22 cellular contexts compared by ENCODE assay signal in the genomic region with DNA sequence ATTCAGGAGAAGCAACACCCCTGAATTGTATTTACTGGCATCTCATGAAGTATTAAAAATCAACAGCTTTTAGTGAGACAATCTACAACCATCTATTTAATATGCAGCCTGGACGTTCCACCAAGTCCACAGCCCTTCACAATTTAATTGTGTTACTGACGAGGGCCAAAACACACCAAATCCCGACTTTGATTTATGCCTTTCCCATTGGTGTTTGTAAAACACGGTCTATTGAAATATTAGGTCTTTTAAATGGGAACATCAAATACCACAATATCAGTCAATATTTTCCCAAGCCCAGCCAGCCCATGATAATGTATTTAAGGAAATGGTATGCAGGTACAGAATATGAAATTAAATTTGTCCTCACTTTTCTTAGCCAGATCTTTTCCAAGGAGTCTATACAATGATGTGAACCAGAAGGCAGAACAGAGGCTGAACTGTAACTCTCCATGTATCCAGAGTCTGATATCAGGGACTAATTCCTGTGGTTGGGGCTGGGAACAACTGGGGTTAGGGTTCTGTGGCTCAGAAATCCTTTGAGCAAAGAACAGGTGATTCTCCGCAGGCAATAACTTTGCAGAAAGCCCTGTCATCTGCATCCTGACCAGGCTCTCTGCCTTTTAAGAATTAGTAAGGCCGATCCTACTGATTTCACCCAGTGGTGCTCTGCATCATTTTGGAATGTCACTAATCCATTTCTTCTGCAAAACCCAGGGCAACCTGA.
A peak's percentile ranks its signal among the peaks of the same experiment; 100 is the strongest.
DNase-seq lines count a peak whose midpoint lies in the region; ATAC-seq, FAIRE-seq and TF ChIP-seq lines count a peak whose summit lies in the region.
"Had no signal": no experiment of that assay in that cellular context is flagged by ENCODE, and none has a peak within 500 bp of the region (broad histone marks: within the 10 kb centered on the region; RNA-seq: fewer than 3 reads in every experiment).

No MANE protein-coding gene starts in this region.

- intact Hi-C loops in HepG2 (cut with micrococcal nuclease; ENCODE audit: unreplicated experiment) = no loop called here
- intact Hi-C loops in heart left ventricle (cut with DNase I) = loop anchor here in 2 of 10 donors (10.0 kb wide), 2 partner anchors 102 to 152 kb away; no protein-coding TSS in a partner anchor

- H3K9me3 ChIP-seq in HepG2 (ENCODE audit: low read length) (no peaks in the 10 kb centered on the region), heart left ventricle (no peaks in the 10 kb centered on the region)
- H3K9me3 ChIP-seq: BE2C, HAP-1 had no signal

- in situ Hi-C loops in HepG2 (cut with HindIII; ENCODE audit: extremely low pct_ligation_motif_present, low pct_unique_long_range_greater_than_20kb) = no loop called here
- in situ Hi-C loops in GM13976 (cut with MboI; ENCODE audit: low sequenced_read_pairs, unreplicated experiment) = loop anchor here (25.0 kb wide), 1 partner anchor 324 kb away; no protein-coding TSS in a partner anchor

- H4K20me1 ChIP-seq in HepG2 (ENCODE audit: insufficient read depth, low read length) = no peaks in the 10 kb centered on the region

- no peak for TF ChIP-seq POLR2A in HepG2 (IDR thresholded peaks at IDR 0.05; ENCODE audit: insufficient read depth in 1 of 2, low read depth in 2 of 2, low read length in 2 of 2)
- TF ChIP-seq POLR2A in heart left ventricle (IDR thresholded peaks at IDR 0.05) = no peak

- no TSS peak for BruUV-seq in HepG2 (replicated peaks; lab: Mats Ljungman, UMichigan)

- CTCF ChIA-PET in HepG2 (lab: Yijun Ruan, JAX; ENCODE audit: low intra/inter-chr PET ratio, low total read pairs) = no interaction called here

- TF ChIP-seq EP300 in HepG2 (IDR thresholded peaks at IDR 0.05; ENCODE audit: low read depth in 2 of 2, low read length in 2 of 2) (no peak), HepG2 (CRISPR knock-in tag; IDR thresholded peaks at IDR 0.05; ENCODE audit: borderline replicate concordance) (no peak)

- H3K79me2 ChIP-seq in HepG2 (ENCODE audit: insufficient read depth, low read length) = no peaks in the 10 kb centered on the region

- no peak for DNase-seq in HepG2 (ENCODE audit: low spot score)
- DNase-seq in neural crest cell (ENCODE audit: low read depth, low spot score) = no peak
- no peak for DNase-seq in GM13976 (ENCODE audit: low spot score)
- DNase-seq in heart left ventricle = no peak
- no peak for DNase-seq in activated naive CD4-positive, alpha-beta T cell treated with Interleukin-2 at 50 U/mL for 16 hours
- DNase-seq: ACHN; BE2C; C1 segment of cervical spinal cord; CD4-positive, CD25-positive, alpha-beta regulatory T cell; CD8-positive, alpha-beta memory T cell; COR-L47; KG1 had no signal

- 80% methylated on average over 6 of the region's 6 CpGs for WGBS in HepG2 (ENCODE audit: low lambda C conversion rate)
- 81 to 96% (median 86%) methylated on average over 6 of the region's 6 CpGs for WGBS in heart left ventricle, 4 donors

- peaks cover 1% of the 10 kb centered on the region for H3K27me3 Mint-ChIP-seq in neural crest cell (ENCODE audit: low read depth)
- H3K27me3 Mint-ChIP-seq: CD4-positive, CD25-positive, alpha-beta regulatory T cell had no signal

- peak overlapping the region; percentile 31 for H3K27ac Mint-ChIP-seq in neural crest cell (ENCODE audit: unreplicated experiment)
- H3K27ac Mint-ChIP-seq: CD4-positive, CD25-positive, alpha-beta regulatory T cell; CD8-positive, alpha-beta memory T cell had no signal

- no peak for TF ChIP-seq RAD21 in HepG2 (CRISPR knock-in tag; IDR thresholded peaks at IDR 0.05)

- no peak overlapping the region for H3K4me3 Mint-ChIP-seq in neural crest cell
- H3K4me3 Mint-ChIP-seq: CD4-positive, CD25-positive, alpha-beta regulatory T cell; CD8-positive, alpha-beta memory T cell had no signal

- ATAC-seq in HepG2 = no peak
- ATAC-seq in HG03469 (IDR thresholded peaks at IDR 0.05; ENCODE audit: unreplicated experiment) = no peak
- ATAC-seq in heart left ventricle = no peak

- TF ChIP-seq CTCF in VCaP (conservative IDR thresholded peaks at IDR 0.05) (no peak), HepG2 (CRISPR knock-in tag; IDR thresholded peaks at IDR 0.05) (no peak), neural crest cell (conservative IDR thresholded peaks at IDR 0.05) (no peak), GM13976 (IDR thresholded peaks at IDR 0.05; ENCODE audit: borderline replicate concordance, control extremely low read depth, extremely low read depth, insufficient read depth, missing control alignments) (no peak), heart left ventricle (IDR thresholded peaks at IDR 0.05) (no peak)

- peaks cover 77% of the 10 kb centered on the region for H3K4me1 ChIP-seq in HepG2 (ENCODE audit: insufficient read depth, low read length)
- H3K4me1 ChIP-seq in heart left ventricle = peaks cover 8 to 78% (median 44%) of the 10 kb centered on the region in 12 donors
- H3K4me1 ChIP-seq: BE2C, HAP-1 had no signal

- no peak overlapping the region for H3K9ac ChIP-seq in HepG2 (ENCODE audit: insufficient read depth, low read depth, low read length)

- H3K27me3 ChIP-seq in HepG2 (ENCODE audit: control insufficient read depth in 1 of 2, insufficient read depth in 2 of 2, low read length in 2 of 2) (no peaks in the 10 kb centered on the region), heart left ventricle (no peaks in the 10 kb centered on the region)

- H3K4me2 ChIP-seq in HepG2 (ENCODE audit: low read depth, low read length) = no peak overlapping the region

- H3K9me3 Mint-ChIP-seq in neural crest cell = no peaks in the 10 kb centered on the region
- H3K9me3 Mint-ChIP-seq: CD4-positive, CD25-positive, alpha-beta regulatory T cell; CD8-positive, alpha-beta memory T cell had no signal

- POLR2A ChIA-PET in HepG2 (lab: Yijun Ruan, JAX) = interaction anchor here (1.8 to 10.7 kb wide), 2 partner anchors 25 to 75 kb away, joined by 6 to 380 read pairs; no protein-coding TSS in a partner anchor

- H3K27ac ChIP-seq in VCaP = peak overlapping the region; percentile 99
- no peak overlapping the region for H3K27ac ChIP-seq in HepG2 (ENCODE audit: extremely low read length, insufficient read depth, low read length)
- H3K27ac ChIP-seq in heart left ventricle = no peak overlapping the region

- FAIRE-seq in HepG2 (lab: Jason Lieb, UNC) = no peak
- FAIRE-seq: A204.1, D721Med, G401.6, GM12891, GM18507, H1, HTR-8/SVneo had no signal

- H2AFZ ChIP-seq in HepG2 (ENCODE audit: low read length) = no peak overlapping the region

- no peaks in the 10 kb centered on the region for H3K36me3 Mint-ChIP-seq in neural crest cell (ENCODE audit: low read depth)
- H3K36me3 Mint-ChIP-seq: CD4-positive, CD25-positive, alpha-beta regulatory T cell; CD8-positive, alpha-beta memory T cell had no signal

- H3K4me1 Mint-ChIP-seq in neural crest cell = peaks cover 8% of the 10 kb centered on the region
- H3K4me1 Mint-ChIP-seq: CD4-positive, CD25-positive, alpha-beta regulatory T cell; CD8-positive, alpha-beta memory T cell had no signal

- H3K36me3 ChIP-seq in HepG2 (replicated peaks in 1 of 2; ENCODE audit: control insufficient read depth in 1 of 2, insufficient read depth in 2 of 2, low read length in 2 of 2) = no peaks in the 10 kb centered on the region
- no peaks in the 10 kb centered on the region for H3K36me3 ChIP-seq in heart left ventricle
- H3K36me3 ChIP-seq: BE2C, HAP-1 had no signal

- no peak overlapping the region for H3K4me3 ChIP-seq in HepG2 (replicated peaks in 1 of 3; ENCODE audit: insufficient read depth in 1 of 3, low read depth in 2 of 3, low read length in 3 of 3)
- H3K4me3 ChIP-seq in heart left ventricle = no peak overlapping the region
- H3K4me3 ChIP-seq: HAP-1 had no signal

TF ChIP-seq in HepG2, 621 proteins besides CTCF, POLR2A, EP300 and RAD21 (continues in another document):
- TF ChIP-seq ZFP90 (CRISPR knock-in tag; IDR thresholded peaks at IDR 0.05; ENCODE audit: borderline replicate concordance) (no peak), PRPF4 (IDR thresholded peaks at IDR 0.05; ENCODE audit: low read depth, low read length, poor library complexity, severe bottlenecking) (no peak), SATB2 (CRISPR knock-in tag; IDR thresholded peaks at IDR 0.05) (0 out of 2 replicates have a peak, but pooled peaks have one; percentile 27), RFX3 (CRISPR knock-in tag; IDR thresholded peaks at IDR 0.05) (0 out of 2 replicates have a peak, but pooled peaks have one; percentile 9), LCORL (IDR thresholded peaks at IDR 0.05) (no peak), LCORL (CRISPR knock-in tag; IDR thresholded peaks at IDR 0.05) (peak; percentile 16; the same call in 1 of the 2 replicates), HES4 (CRISPR knock-in tag; IDR thresholded peaks at IDR 0.05; ENCODE audit: borderline replicate concordance) (0 out of 2 replicates have a peak, but pooled peaks have one; percentile 58)
- TF ChIP-seq, protein P1, sequence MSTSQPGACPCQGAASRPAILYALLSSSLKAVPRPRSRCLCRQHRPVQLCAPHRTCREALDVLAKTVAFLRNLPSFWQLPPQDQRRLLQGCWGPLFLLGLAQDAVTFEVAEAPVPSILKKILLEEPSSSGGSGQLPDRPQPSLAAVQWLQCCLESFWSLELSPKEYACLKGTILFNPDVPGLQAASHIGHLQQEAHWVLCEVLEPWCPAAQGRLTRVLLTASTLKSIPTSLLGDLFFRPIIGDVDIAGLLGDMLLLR (CRISPR knock-in tag; IDR thresholded peaks at IDR 0.05) = no peak
- TF ChIP-seq, protein P2, sequence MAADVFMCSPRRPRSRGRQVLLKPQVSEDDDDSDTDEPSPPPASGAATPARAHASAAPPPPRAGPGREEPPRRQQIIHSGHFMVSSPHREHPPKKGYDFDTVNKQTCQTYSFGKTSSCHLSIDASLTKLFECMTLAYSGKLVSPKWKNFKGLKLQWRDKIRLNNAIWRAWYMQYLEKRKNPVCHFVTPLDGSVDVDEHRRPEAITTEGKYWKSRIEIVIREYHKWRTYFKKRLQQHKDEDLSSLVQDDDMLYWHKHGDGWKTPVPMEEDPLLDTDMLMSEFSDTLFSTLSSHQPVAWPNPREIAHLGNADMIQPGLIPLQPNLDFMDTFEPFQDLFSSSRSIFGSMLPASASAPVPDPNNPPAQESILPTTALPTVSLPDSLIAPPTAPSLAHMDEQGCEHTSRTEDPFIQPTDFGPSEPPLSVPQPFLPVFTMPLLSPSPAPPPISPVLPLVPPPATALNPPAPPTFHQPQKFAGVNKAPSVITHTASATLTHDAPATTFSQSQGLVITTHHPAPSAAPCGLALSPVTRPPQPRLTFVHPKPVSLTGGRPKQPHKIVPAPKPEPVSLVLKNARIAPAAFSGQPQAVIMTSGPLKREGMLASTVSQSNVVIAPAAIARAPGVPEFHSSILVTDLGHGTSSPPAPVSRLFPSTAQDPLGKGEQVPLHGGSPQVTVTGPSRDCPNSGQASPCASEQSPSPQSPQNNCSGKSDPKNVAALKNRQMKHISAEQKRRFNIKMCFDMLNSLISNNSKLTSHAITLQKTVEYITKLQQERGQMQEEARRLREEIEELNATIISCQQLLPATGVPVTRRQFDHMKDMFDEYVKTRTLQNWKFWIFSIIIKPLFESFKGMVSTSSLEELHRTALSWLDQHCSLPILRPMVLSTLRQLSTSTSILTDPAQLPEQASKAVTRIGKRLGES (CRISPR knock-in tag; IDR thresholded peaks at IDR 0.05; ENCODE audit: borderline replicate concordance) = 0 out of 2 replicates have a peak, but pooled peaks have one; percentile 29
